In genomic region chr19:5463959-5464358, GRCh38 we compare ENCODE assay signal across 12 cellular contexts. TPM values are rescaled to one million over a fixed set of nuclear protein-coding genes. Genes with fewer than 3 reads are reported as not detected.
"Had no signal": no experiment of that assay in that cellular context is flagged by ENCODE, and none has a peak within 500 bp of the region (broad histone marks: within the 10 kb centered on the region; RNA-seq: fewer than 3 reads in every experiment).

No MANE protein-coding gene starts in this region.

- DNase-seq: GM23248, GOT3, H7, HFFc6, KBM-7 had no signal

- H3K4me1 Mint-ChIP-seq: IgD-negative memory B cell had no signal

- H3K36me3 Mint-ChIP-seq: IgD-negative memory B cell had no signal

- H3K4me3 ChIP-seq: GM23248, HAP-1 had no signal

- ATAC-seq: HCT116 had no signal

- H3K36me3 ChIP-seq: HAP-1 had no signal

- H3K9me3 ChIP-seq: HAP-1 had no signal

- H3K4me3 Mint-ChIP-seq: HFFc6, IgD-negative memory B cell had no signal

- H3K4me1 ChIP-seq: HAP-1 had no signal

- H3K9ac ChIP-seq: GM23248, KMS-11 had no signal

- H3K27ac ChIP-seq: GM23248, KMS-11 had no signal

- H2AFZ ChIP-seq: GM23248 had no signal

- H3K4me2 ChIP-seq: KMS-11 had no signal

- FAIRE-seq: HTR-8/SVneo had no signal

- H3K9me3 Mint-ChIP-seq: HFFc6 had no signal

- H3K27ac Mint-ChIP-seq: HFFc6, IgD-negative memory B cell had no signal

RNA-seq across cellular contexts. Expression of gene ZNRF4, which starts 8.7 kb away (rescaled TPM):
- total RNA-seq: GM23248, H4, H7, HFFc6, HT-29 had no signal
- polyA plus RNA-seq: GM23248, IgD-negative memory B cell had no signal
